In the genomic region with DNA sequence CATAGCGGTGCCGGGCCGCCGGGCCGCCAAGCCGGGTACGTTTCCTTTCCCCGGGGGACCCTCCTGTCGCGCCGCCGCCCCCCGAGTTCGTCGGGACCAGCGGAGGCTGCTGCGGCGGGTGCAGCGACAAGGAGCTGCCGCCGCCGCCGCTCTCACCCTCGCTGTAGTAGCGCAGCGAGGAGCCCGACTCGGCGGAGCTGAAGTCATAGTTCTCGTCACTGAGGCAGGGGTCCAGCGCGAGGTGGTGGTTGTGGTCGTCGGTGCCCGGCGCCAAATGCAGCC, we compare ENCODE assay signal across 8 cellular contexts. TPM values are rescaled to one million over a fixed set of nuclear protein-coding genes. Genes with fewer than 3 reads are reported as not detected.
A peak's percentile ranks its signal among the peaks of the same experiment; 100 is the strongest.
DNase-seq lines count a peak whose midpoint lies in the region; ATAC-seq and TF ChIP-seq lines count a peak whose summit lies in the region.

No MANE protein-coding gene starts in this region.

- H3K4me3 ChIP-seq in HCT116 (replicated peaks in 1 of 2; ENCODE audit: low read depth in 1 of 2, low read length in 2 of 2): peak overlapping the region; percentile 86 to 91
- H3K4me3 ChIP-seq in OCI-LY3 (ENCODE audit: low read length): peak overlapping the region; percentile 93
- peak overlapping the region; percentile 85 for H3K4me3 ChIP-seq in effector memory CD4-positive, alpha-beta T cell (ENCODE audit: insufficient read depth, low read depth, low read length, poor library complexity, severe bottlenecking)
- peak overlapping the region; percentile 54 for H3K4me3 ChIP-seq in mucosa of stomach (ENCODE audit: low read length)

- H3K27me3 ChIP-seq in HCT116 (ENCODE audit: insufficient read depth, low read length): no peaks in the 10 kb centered on the region
- H3K27me3 ChIP-seq in OCI-LY3 (ENCODE audit: low read depth, low read length): no peaks in the 10 kb centered on the region
- H3K27me3 ChIP-seq in effector memory CD4-positive, alpha-beta T cell (replicated peaks; ENCODE audit: control insufficient read depth, insufficient read depth, low read length, poor library complexity, severe bottlenecking): no peaks in the 10 kb centered on the region
- H3K27me3 ChIP-seq in mucosa of stomach (ENCODE audit: control insufficient read depth, insufficient read depth, low read length): no peaks in the 10 kb centered on the region

- no TSS peak for BruUV-seq in HCT116 (replicated peaks; lab: Mats Ljungman, UMichigan)

- no peak for TF ChIP-seq POLR2A in HCT116 (IDR thresholded peaks at IDR 0.05; ENCODE audit: borderline replicate concordance, extremely low read depth, insufficient read depth, insufficient read length)

- intact Hi-C loops in HCT116 (cut with micrococcal nuclease): no loop called here

- H3K27ac ChIP-seq in HCT116 (ENCODE audit: low read depth, low read length) (peak overlapping the region; percentile 90), OCI-LY3 (ENCODE audit: low read length) (peak overlapping the region; percentile 66)
- H3K27ac ChIP-seq in effector memory CD4-positive, alpha-beta T cell (ENCODE audit: insufficient read depth, low read length, poor library complexity, severe bottlenecking): peak overlapping the region; percentile 80

- TF ChIP-seq CTCF in HCT116 (IDR thresholded peaks at IDR 0.05 in 2 of 3, conservative IDR thresholded peaks at IDR 0.05 in 1 of 3; ENCODE audit: borderline replicate concordance in 1 of 3, insufficient read depth in 1 of 3, low read depth in 2 of 3, low read length in 2 of 3) (no peak), OCI-LY3 (IDR thresholded peaks at IDR 0.05; ENCODE audit: low read depth, low read length) (no peak)

- H2AFZ ChIP-seq in HCT116 (ENCODE audit: low read depth, low read length, poor library complexity, severe bottlenecking): no peak overlapping the region
- H2AFZ ChIP-seq in OCI-LY3 (ENCODE audit: low read depth, low read length): no peak overlapping the region

- H3K4me1 ChIP-seq in HCT116 (ENCODE audit: control insufficient read depth in 1 of 2, insufficient read depth in 2 of 2, low read length in 2 of 2) (peaks cover 10 to 22% of the 10 kb centered on the region in 2 experiments), OCI-LY3 (ENCODE audit: low read length) (peaks cover 43% of the 10 kb centered on the region), mucosa of stomach (ENCODE audit: control insufficient read depth, insufficient read depth, low read length) (no peaks in the 10 kb centered on the region)
- H3K4me1 ChIP-seq in effector memory CD4-positive, alpha-beta T cell (ENCODE audit: control insufficient read depth, insufficient read depth, low read length, poor library complexity, severe bottlenecking): peaks cover 18% of the 10 kb centered on the region

- no peaks in the 10 kb centered on the region for H3K9me2 ChIP-seq in HCT116 (ENCODE audit: insufficient read depth)

- H3K79me2 ChIP-seq in HCT116 (ENCODE audit: insufficient read depth, low read length) (peaks cover 52% of the 10 kb centered on the region), OCI-LY3 (ENCODE audit: low read length) (peaks cover 52% of the 10 kb centered on the region)

- H3K36me3 ChIP-seq in HCT116 (ENCODE audit: control insufficient read depth in 1 of 2, insufficient read depth in 2 of 2, low read length in 2 of 2) (no peaks in the 10 kb centered on the region), OCI-LY3 (replicated peaks; ENCODE audit: low read depth, low read length) (no peaks in the 10 kb centered on the region), mucosa of stomach (ENCODE audit: control insufficient read depth, insufficient read depth, low read length) (no peaks in the 10 kb centered on the region)
- no peaks in the 10 kb centered on the region for H3K36me3 ChIP-seq in effector memory CD4-positive, alpha-beta T cell (ENCODE audit: control insufficient read depth, insufficient read depth, low read length)

- POLR2A ChIA-PET in HCT116 (lab: Charles Lee): interaction anchor here (0.7 to 1.4 kb wide), 3 partner anchors 13 to 361 kb away, joined by 3 to 6 read pairs (median 4); partner anchors contain the start of gene GNPNAT1

- no peaks in the 10 kb centered on the region; the same call in 1 of the 2 replicates for H4K20me1 ChIP-seq in HCT116 (ENCODE audit: insufficient read depth)
- peaks cover 42% of the 10 kb centered on the region for H4K20me1 ChIP-seq in OCI-LY3 (ENCODE audit: insufficient read depth, low read length)

- H3K9me3 ChIP-seq in HCT116 (ENCODE audit: control insufficient read depth in 1 of 2, insufficient read depth in 1 of 2, low read depth in 1 of 2, low read length in 2 of 2) (no peaks in the 10 kb centered on the region), OCI-LY3 (ENCODE audit: insufficient read depth, low read length) (no peaks in the 10 kb centered on the region), mucosa of stomach (ENCODE audit: control insufficient read depth, low read length) (no peaks in the 10 kb centered on the region)
- no peaks in the 10 kb centered on the region for H3K9me3 ChIP-seq in effector memory CD4-positive, alpha-beta T cell (ENCODE audit: control insufficient read depth, low read length)

- H3K9ac ChIP-seq in HCT116 (ENCODE audit: low read length): peak overlapping the region; percentile 87
- peak overlapping the region; percentile 86 for H3K9ac ChIP-seq in OCI-LY3 (ENCODE audit: low read length)
- peak overlapping the region; percentile 72 for H3K9ac ChIP-seq in mucosa of stomach (ENCODE audit: low read length)

- ATAC-seq in GM18511 (IDR thresholded peaks at IDR 0.05; ENCODE audit: unreplicated experiment) (peak; percentile 25), HCT116 (peak; percentile 28; the same call in 1 of the 2 replicates)

- DNase-seq in HCT116 (ENCODE audit: low read depth, low spot score): no peak
- no peak for DNase-seq in effector memory CD4-positive, alpha-beta T cell
- no peak for DNase-seq in activated effector memory CD4-positive, alpha-beta T cell treated with anti-CD3 and anti-CD28 coated beads, Interleukin-2, amount 50 U/mL, for 16 hours
- no peak for DNase-seq in NCI-H226
- no peak for DNase-seq in DMS79 treated with DMSO at 0.1 percent for 48 hours (lab: John Stamatoyannopoulos, UW)

- RAD21 ChIA-PET in HCT116 (lab: Charles Lee; ENCODE audit: low non-redundant PET in 1 of 2, low total read pairs in 2 of 2, uncharacterized antibody in 2 of 2, unreplicated experiment in 2 of 2): no interaction called here

- CTCF ChIA-PET in HCT116 (lab: Charles Lee): interaction anchor here (1.2 kb wide), 2 partner anchors 96 to 1195 kb away, joined by 3 to 6 read pairs; no protein-coding TSS in a partner anchor

- peak overlapping the region; percentile 90 for H3K4me2 ChIP-seq in HCT116 (ENCODE audit: low read length)
- peak overlapping the region; percentile 85 for H3K4me2 ChIP-seq in OCI-LY3 (ENCODE audit: low read length)

- TF ChIP-seq RAD21 in HCT116 (IDR thresholded peaks at IDR 0.05; ENCODE audit: low read depth): no peak

TF ChIP-seq in HCT116, 20 proteins besides CTCF, POLR2A, EP300 and RAD21:
- TF ChIP-seq, protein P1, sequence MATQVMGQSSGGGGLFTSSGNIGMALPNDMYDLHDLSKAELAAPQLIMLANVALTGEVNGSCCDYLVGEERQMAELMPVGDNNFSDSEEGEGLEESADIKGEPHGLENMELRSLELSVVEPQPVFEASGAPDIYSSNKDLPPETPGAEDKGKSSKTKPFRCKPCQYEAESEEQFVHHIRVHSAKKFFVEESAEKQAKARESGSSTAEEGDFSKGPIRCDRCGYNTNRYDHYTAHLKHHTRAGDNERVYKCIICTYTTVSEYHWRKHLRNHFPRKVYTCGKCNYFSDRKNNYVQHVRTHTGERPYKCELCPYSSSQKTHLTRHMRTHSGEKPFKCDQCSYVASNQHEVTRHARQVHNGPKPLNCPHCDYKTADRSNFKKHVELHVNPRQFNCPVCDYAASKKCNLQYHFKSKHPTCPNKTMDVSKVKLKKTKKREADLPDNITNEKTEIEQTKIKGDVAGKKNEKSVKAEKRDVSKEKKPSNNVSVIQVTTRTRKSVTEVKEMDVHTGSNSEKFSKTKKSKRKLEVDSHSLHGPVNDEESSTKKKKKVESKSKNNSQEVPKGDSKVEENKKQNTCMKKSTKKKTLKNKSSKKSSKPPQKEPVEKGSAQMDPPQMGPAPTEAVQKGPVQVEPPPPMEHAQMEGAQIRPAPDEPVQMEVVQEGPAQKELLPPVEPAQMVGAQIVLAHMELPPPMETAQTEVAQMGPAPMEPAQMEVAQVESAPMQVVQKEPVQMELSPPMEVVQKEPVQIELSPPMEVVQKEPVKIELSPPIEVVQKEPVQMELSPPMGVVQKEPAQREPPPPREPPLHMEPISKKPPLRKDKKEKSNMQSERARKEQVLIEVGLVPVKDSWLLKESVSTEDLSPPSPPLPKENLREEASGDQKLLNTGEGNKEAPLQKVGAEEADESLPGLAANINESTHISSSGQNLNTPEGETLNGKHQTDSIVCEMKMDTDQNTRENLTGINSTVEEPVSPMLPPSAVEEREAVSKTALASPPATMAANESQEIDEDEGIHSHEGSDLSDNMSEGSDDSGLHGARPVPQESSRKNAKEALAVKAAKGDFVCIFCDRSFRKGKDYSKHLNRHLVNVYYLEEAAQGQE (IDR thresholded peaks at IDR 0.05; ENCODE audit: low read depth): no peak
TF ChIP-seq in HCT116: peak in this region for 0.

RNA-seq across cellular contexts. Expression of gene DDHD1, which starts 0.6 kb away (rescaled TPM):
- 26.9 TPM for total RNA-seq in HCT116 (2021; ENCODE audit: unreplicated experiment)
- 4.4 and 5.8 TPM in 2 replicates for polyA plus RNA-seq in HCT116 (2012)
